29 cellular contexts compared by ENCODE assay signal in genomic region chr4:75733369-75733768, GRCh38. TPM values are rescaled to one million over a fixed set of nuclear protein-coding genes. Genes with fewer than 3 reads are reported as not detected.
DNase-seq lines count a peak whose midpoint lies in the region; ATAC-seq and TF ChIP-seq lines count a peak whose summit lies in the region.
"Had no signal": no experiment of that assay in that cellular context is flagged by ENCODE, and none has a peak within 500 bp of the region (broad histone marks: within the 10 kb centered on the region; RNA-seq: fewer than 3 reads in every experiment).

No MANE protein-coding gene starts in this region.

- peaks cover 12% of the 10 kb centered on the region for H3K36me3 Mint-ChIP-seq in chondrocyte (ENCODE audit: low read depth)

- peaks cover 3% of the 10 kb centered on the region; the same call in 1 of the 2 replicates for H4K20me1 ChIP-seq in GM23248 (ENCODE audit: insufficient read depth)

- peak overlapping the region; percentile 49 for H3K27ac Mint-ChIP-seq in chondrocyte (ENCODE audit: unreplicated experiment)
- H3K27ac Mint-ChIP-seq: activated CD4-positive, alpha-beta memory T cell treated with anti-CD3 and anti-CD28 coated beads, Interleukin-2, amount 10 ng/mL, durations not matched to agents 7 days and 5 days; activated naive CD4-positive, alpha-beta T cell treated with anti-CD3 and anti-CD28 coated beads, Interleukin-2, amount 10 ng/mL, durations not matched to agents 7 days and 5 days; dendritic cell treated with granulocyte-macrophage colony-stimulating factor and Interleukin-4, amounts not matched to agents 40 ng/mL and 50 ng/mL, for 4 days; endodermal cell; nephron had no signal

- H2AFZ ChIP-seq in GM23248, result no peak overlapping the region

- H3K27me3 ChIP-seq in GM23248 (replicated peaks; ENCODE audit: insufficient read depth), result no peaks in the 10 kb centered on the region
- H3K27me3 ChIP-seq: Peyer's patch, transverse colon had no signal

- H3K4me2 ChIP-seq in GM23248 (ENCODE audit: unreplicated experiment), result no peak overlapping the region

- H3K9ac ChIP-seq in GM23248, result no peak overlapping the region

- no peak overlapping the region; the same call in 1 of the 2 replicates for H3K27ac ChIP-seq in GM23248
- H3K27ac ChIP-seq: C4-2B, HL-60, Peyer's patch, transverse colon had no signal

- 0 out of 2 replicates have a peak, but pooled peaks cover 2% of the 10 kb centered on the region for H3K36me3 ChIP-seq in GM23248 (ENCODE audit: low read depth)
- H3K36me3 ChIP-seq: Peyer's patch had no signal

- peaks cover 100% of the 10 kb centered on the region for H3K79me2 ChIP-seq in GM23248 (ENCODE audit: insufficient read depth)

- no peak overlapping the region for H3K4me3 ChIP-seq in GM23248
- H3K4me3 ChIP-seq: Peyer's patch, transverse colon had no signal

- no peak overlapping the region for H3K4me3 Mint-ChIP-seq in chondrocyte (ENCODE audit: unreplicated experiment)
- H3K4me3 Mint-ChIP-seq: activated CD4-positive, alpha-beta memory T cell treated with anti-CD3 and anti-CD28 coated beads, Interleukin-2, amount 10 ng/mL, durations not matched to agents 7 days and 5 days; activated naive CD4-positive, alpha-beta T cell treated with anti-CD3 and anti-CD28 coated beads, Interleukin-2, amount 10 ng/mL, durations not matched to agents 7 days and 5 days; dendritic cell treated with granulocyte-macrophage colony-stimulating factor and Interleukin-4, amounts not matched to agents 40 ng/mL and 50 ng/mL, for 4 days; endodermal cell; nephron had no signal

- in situ Hi-C loops in GM23248 (cut with MboI), result no loop called here

- no peak for TF ChIP-seq CTCF in chondrocyte (IDR thresholded peaks at IDR 0.05)

- H3F3A ChIP-seq in GM23248 (ENCODE audit: insufficient read depth), result peaks cover 3% of the 10 kb centered on the region; the same call in 1 of the 2 replicates

- peaks cover 15% of the 10 kb centered on the region for H3K9me3 Mint-ChIP-seq in chondrocyte (ENCODE audit: low read depth)
- H3K9me3 Mint-ChIP-seq: activated naive CD4-positive, alpha-beta T cell treated with anti-CD3 and anti-CD28 coated beads, Interleukin-2, amount 10 ng/mL, durations not matched to agents 7 days and 5 days; dendritic cell treated with granulocyte-macrophage colony-stimulating factor and Interleukin-4, amounts not matched to agents 40 ng/mL and 50 ng/mL, for 4 days had no signal

- peaks cover 59% of the 10 kb centered on the region for H3K4me1 Mint-ChIP-seq in chondrocyte (ENCODE audit: low read depth)
- H3K4me1 Mint-ChIP-seq: endodermal cell had no signal

- DNase-seq in GM23248, result peak; percentile 27
- peak; percentile 8 for DNase-seq in MV-4-11 (lab: John Stamatoyannopoulos, UW)
- DNase-seq in chondrocyte (ENCODE audit: low spot score), result no peak
- DNase-seq in iris pigment epithelial cell (ENCODE audit: low read depth), result peak; percentile 73
- DNase-seq in inferior parietal cortex (ENCODE audit: extremely low spot score), result no peak
- DNase-seq in RKO (ENCODE audit: low spot score), result no peak
- DNase-seq: activated CD4-positive, alpha-beta memory T cell treated with anti-CD3 and anti-CD28 coated beads, Interleukin-2, amount 10 ng/mL, durations not matched to agents 7 days and 5 days; activated naive CD4-positive, alpha-beta T cell treated with anti-CD3 and anti-CD28 coated beads, Interleukin-2, amount 10 ng/mL, durations not matched to agents 7 days and 5 days; anterior cingulate cortex; Caco-2; endodermal cell; GF-D8; hippocampal formation; Karpas-422; left colon; mammary epithelial cell; NCI-H1048; NCI-H748 treated with DMSO at 0.1 percent for 48 hours; Peyer's patch; SHP77 treated with DMSO at 0.1 percent for 48 hours; stimulated activated CD4-positive, alpha-beta T cell treated with anti-CD3 and anti-CD28 coated beads, Interleukin-15, amount 100 ng/mL, for 24 hours; stimulated activated CD4-positive, alpha-beta T cell treated with anti-CD3 and anti-CD28 coated beads, Interleukin-4, amount 100 ng/mL, for 4 hours; transverse colon had no signal

- ATAC-seq in HG03135 (IDR thresholded peaks at IDR 0.05; ENCODE audit: unreplicated experiment), result no peak
- ATAC-seq: esophagus mucosa, left colon had no signal

- H3K9me2 ChIP-seq in GM23248 (ENCODE audit: insufficient read depth), result no peaks in the 10 kb centered on the region

- H3K4me1 ChIP-seq in GM23248 (ENCODE audit: insufficient read depth), result peaks cover 15% of the 10 kb centered on the region
- H3K4me1 ChIP-seq: Caco-2, Peyer's patch had no signal

- no peaks in the 10 kb centered on the region for H3K27me3 Mint-ChIP-seq in chondrocyte (ENCODE audit: low read depth)
- H3K27me3 Mint-ChIP-seq: activated CD4-positive, alpha-beta memory T cell treated with anti-CD3 and anti-CD28 coated beads, Interleukin-2, amount 10 ng/mL, durations not matched to agents 7 days and 5 days; activated naive CD4-positive, alpha-beta T cell treated with anti-CD3 and anti-CD28 coated beads, Interleukin-2, amount 10 ng/mL, durations not matched to agents 7 days and 5 days; dendritic cell treated with granulocyte-macrophage colony-stimulating factor and Interleukin-4, amounts not matched to agents 40 ng/mL and 50 ng/mL, for 4 days had no signal

- no peaks in the 10 kb centered on the region for H3K9me3 ChIP-seq in GM23248 (ENCODE audit: low read depth)
- H3K9me3 ChIP-seq: Caco-2, Peyer's patch, transverse colon had no signal

RNA-seq across cellular contexts. Expression of gene USO1, which starts 9.0 kb away (rescaled TPM):
- 117 and 208 TPM in 2 replicates for total RNA-seq in GM23248 (2014; rRNA removed; shearing (Covaris generic))
- polyA plus RNA-seq in GM23248 (2016; fragmentation: Nextera tagmentation; extraction: Ambion mirVana), result 72.0 and 74.2 TPM in 2 replicates
- total RNA-seq in chondrocyte, result 85.0 to 98.4 TPM (median 86.4 TPM) in 3 replicates

Comparison
In these comparisons a context has a peak if more than half of its experiments do, and no peak if none do; other contexts are left out.
1. DNase-seq: peak in GM23248 (single experiment), MV-4-11 (single experiment) and iris pigment epithelial cell (single experiment); none in chondrocyte (single experiment), inferior parietal cortex (single experiment) and RKO (single experiment).